Comparison of ENCODE assay signal across 8 cellular contexts in the genomic region with DNA sequence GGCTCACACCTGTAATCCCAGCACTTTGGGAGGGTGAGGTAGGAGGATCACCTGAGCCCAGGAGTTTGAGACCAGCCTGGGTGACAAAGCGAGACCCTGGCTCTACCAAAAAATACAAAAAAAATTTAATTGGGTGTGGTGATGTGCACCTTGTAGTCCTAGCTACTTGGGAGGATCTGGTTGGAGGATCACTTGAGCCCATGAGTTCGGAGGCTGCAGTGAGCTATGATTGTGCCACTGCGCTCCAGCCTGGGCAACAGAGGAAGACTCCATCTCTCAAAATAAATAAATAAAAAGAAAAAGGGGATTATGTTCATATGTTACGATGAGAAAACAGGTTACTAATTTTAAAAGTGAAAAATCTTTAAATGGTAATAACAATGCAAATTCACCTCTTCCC. TPM values are rescaled to one million over a fixed set of nuclear protein-coding genes. Genes with fewer than 3 reads are reported as not detected.
DNase-seq lines count a peak whose midpoint lies in the region; ATAC-seq and TF ChIP-seq lines count a peak whose summit lies in the region.

No MANE protein-coding gene starts in this region.

- ATAC-seq in heart left ventricle, result no peak
- ATAC-seq in activated T-helper 17 cell treated with anti-CD3 and anti-CD28 coated beads, Interleukin-2, amount 50 U/mL, for 72 hours (replicated peaks), result no peak
- no peak for ATAC-seq in left lung
- no peak for ATAC-seq in upper lobe of right lung

- H3K4me3 ChIP-seq in heart left ventricle, result peak overlapping the region; percentile 49 to 95 (median 84)
- peak overlapping the region; percentile 61 to 72 for H3K4me3 ChIP-seq in left lung
- peak overlapping the region; percentile 70 for H3K4me3 ChIP-seq in upper lobe of right lung

- no peak for TF ChIP-seq CTCF in heart left ventricle (IDR thresholded peaks at IDR 0.05)
- no peak for TF ChIP-seq CTCF in left lung (IDR thresholded peaks at IDR 0.05)
- no peak for TF ChIP-seq CTCF in upper lobe of right lung (IDR thresholded peaks at IDR 0.05)

- H3K4me1 Mint-ChIP-seq in activated T-helper 17 cell treated with anti-CD3 and anti-CD28 coated beads, Interleukin-2, amount 50 U/mL, for 72 hours, result peaks cover 36% of the 10 kb centered on the region

- H3K36me3 ChIP-seq in heart left ventricle (peaks cover 0 to 15% (median 1%) of the 10 kb centered on the region in 9 donors), left lung (peaks cover 0 to 20% of the 10 kb centered on the region in 2 donors), upper lobe of right lung (peaks cover 8% of the 10 kb centered on the region)

- no peaks in the 10 kb centered on the region for H3K27me3 ChIP-seq in heart left ventricle
- no peaks in the 10 kb centered on the region for H3K27me3 ChIP-seq in left lung
- H3K27me3 ChIP-seq in upper lobe of right lung, result no peaks in the 10 kb centered on the region

- DNase-seq in heart left ventricle (no peak), cardiac septum (ENCODE audit: low spot score) (no peak), left lung (no peak), upper lobe of right lung (no peak), superior temporal gyrus (ENCODE audit: extremely low spot score) (no peak), Kasumi-1 (lab: John Stamatoyannopoulos, UW) (no peak), hypothalamus (lab: John Stamatoyannopoulos, UW) (no peak)

- WGBS in heart left ventricle, 4 donors, result 71 to 83% (median 76%) methylated on average over 4 of the region's 4 CpGs

- no peaks in the 10 kb centered on the region for H3K27me3 Mint-ChIP-seq in activated T-helper 17 cell treated with anti-CD3 and anti-CD28 coated beads, Interleukin-2, amount 50 U/mL, for 72 hours

- H3K36me3 Mint-ChIP-seq in activated T-helper 17 cell treated with anti-CD3 and anti-CD28 coated beads, Interleukin-2, amount 50 U/mL, for 72 hours (ENCODE audit: low read depth), result peaks cover 42% of the 10 kb centered on the region

- H3K27ac ChIP-seq in heart left ventricle (peak overlapping the region in 11 of 12 donors; percentile 81 to 99 (median 87)), left lung (peak overlapping the region; percentile 86 to 95), upper lobe of right lung (peak overlapping the region; percentile 90)

- no peaks in the 10 kb centered on the region for H3K9me3 Mint-ChIP-seq in activated T-helper 17 cell treated with anti-CD3 and anti-CD28 coated beads, Interleukin-2, amount 50 U/mL, for 72 hours

- peak overlapping the region; percentile 97 for H3K27ac Mint-ChIP-seq in activated T-helper 17 cell treated with anti-CD3 and anti-CD28 coated beads, Interleukin-2, amount 50 U/mL, for 72 hours

- intact Hi-C loops in heart left ventricle (cut with DNase I), result loop anchor here in 2 of 10 donors (2.0 to 10.0 kb wide), 2 partner anchors 33 to 435 kb away; partner anchors contain the start of gene RFWD3 (in 1 of the 2)
- intact Hi-C loops in cardiac septum (cut with DNase I), result no loop called here
- intact Hi-C loops in left lung (cut with DNase I), result no loop called here
- intact Hi-C loops in upper lobe of right lung (cut with DNase I), result loop anchor here (10.0 kb wide), 1 partner anchor 165 kb away; no protein-coding TSS in a partner anchor

- H3K9me3 ChIP-seq in heart left ventricle, result no peaks in the 10 kb centered on the region
- no peaks in the 10 kb centered on the region for H3K9me3 ChIP-seq in left lung
- H3K9me3 ChIP-seq in upper lobe of right lung, result no peaks in the 10 kb centered on the region

- H3K4me1 ChIP-seq in heart left ventricle (peaks cover 0 to 57% (median 7%) of the 10 kb centered on the region in 12 donors), left lung (peaks cover 10 to 76% of the 10 kb centered on the region in 2 donors), upper lobe of right lung (peaks cover 13% of the 10 kb centered on the region)

- peak overlapping the region; percentile 96 for H3K4me3 Mint-ChIP-seq in activated T-helper 17 cell treated with anti-CD3 and anti-CD28 coated beads, Interleukin-2, amount 50 U/mL, for 72 hours

- TF ChIP-seq POLR2A in heart left ventricle (IDR thresholded peaks at IDR 0.05), result no peak

RNA-seq across cellular contexts. Expression of gene MLKL, which starts 1.0 kb away (rescaled TPM):
- total RNA-seq in heart left ventricle (10 to 100 TPM in 1 of 9 donors, 1 to 10 TPM in 8; 2.2 to 14.9 (median 4.3) TPM), cardiac septum (4.9 TPM), left lung (10 to 100 TPM; 17.9 to 40.5 TPM), upper lobe of right lung (28.6 TPM)
- 1 to 10 TPM; 3.9 to 5.8 TPM for polyA plus RNA-seq in heart left ventricle
- total RNA-seq in activated T-helper 17 cell treated with anti-CD3 and anti-CD28 coated beads, Interleukin-2, amount 50 U/mL, for 72 hours, result 10 to 100 TPM; 25.6 to 35.6 TPM

RNA-seq across cellular contexts. Expression of gene RFWD3, which starts 33.0 kb away (rescaled TPM):
- total RNA-seq in heart left ventricle (10 to 100 TPM in 2 of 9 donors, 1 to 10 TPM in 7; 3.9 to 14.4 (median 5.3) TPM), cardiac septum (5.8 TPM), left lung (10 to 100 TPM; 20.7 to 26.8 TPM), upper lobe of right lung (16.7 TPM)
- 1 to 10 TPM; 3.3 to 5.1 TPM for polyA plus RNA-seq in heart left ventricle
- total RNA-seq in activated T-helper 17 cell treated with anti-CD3 and anti-CD28 coated beads, Interleukin-2, amount 50 U/mL, for 72 hours, result 100 to 1,000 TPM in 1 of 2 donors, 10 to 100 TPM in 1; 71.5 to 109 TPM
